Comparison of ENCODE assay signal across 1 cellular context in the genomic region with DNA sequence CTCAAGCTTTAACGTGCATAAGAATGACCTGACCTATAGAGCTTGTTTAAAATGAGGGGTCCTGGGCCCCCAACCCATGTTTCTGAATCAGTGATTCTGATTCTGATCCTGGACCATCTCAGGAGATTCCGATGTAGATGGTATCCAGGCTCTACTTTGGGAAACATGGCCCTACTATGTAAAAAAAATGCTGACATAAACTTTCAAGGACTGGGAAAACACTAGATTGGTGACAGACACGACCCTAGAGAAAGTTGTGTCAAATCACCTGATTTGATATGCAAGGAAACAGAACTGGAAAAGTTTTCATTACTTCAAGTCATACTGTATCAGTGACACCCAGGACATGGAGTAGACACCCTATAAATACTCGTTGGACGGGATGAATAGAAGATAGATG.
A peak's percentile ranks its signal among the peaks of the same experiment; 100 is the strongest.
TF ChIP-seq lines count a peak whose summit lies in the region.

No MANE protein-coding gene starts in this region.

TF ChIP-seq in HepG2, 621 proteins besides CTCF, POLR2A, EP300 and RAD21 (continued from another document):
- TF ChIP-seq ZNF367 (CRISPR knock-in tag; IDR thresholded peaks at IDR 0.05; ENCODE audit: borderline replicate concordance) (no peak), MAFF (IDR thresholded peaks at IDR 0.05; ENCODE audit: low read depth, low read length) (0 out of 2 replicates have a peak, but pooled peaks have one; percentile 41)
TF ChIP-seq in HepG2: peak in this region for 2.
